Comparison of ENCODE assay signal across 18 cellular contexts in the genomic region with DNA sequence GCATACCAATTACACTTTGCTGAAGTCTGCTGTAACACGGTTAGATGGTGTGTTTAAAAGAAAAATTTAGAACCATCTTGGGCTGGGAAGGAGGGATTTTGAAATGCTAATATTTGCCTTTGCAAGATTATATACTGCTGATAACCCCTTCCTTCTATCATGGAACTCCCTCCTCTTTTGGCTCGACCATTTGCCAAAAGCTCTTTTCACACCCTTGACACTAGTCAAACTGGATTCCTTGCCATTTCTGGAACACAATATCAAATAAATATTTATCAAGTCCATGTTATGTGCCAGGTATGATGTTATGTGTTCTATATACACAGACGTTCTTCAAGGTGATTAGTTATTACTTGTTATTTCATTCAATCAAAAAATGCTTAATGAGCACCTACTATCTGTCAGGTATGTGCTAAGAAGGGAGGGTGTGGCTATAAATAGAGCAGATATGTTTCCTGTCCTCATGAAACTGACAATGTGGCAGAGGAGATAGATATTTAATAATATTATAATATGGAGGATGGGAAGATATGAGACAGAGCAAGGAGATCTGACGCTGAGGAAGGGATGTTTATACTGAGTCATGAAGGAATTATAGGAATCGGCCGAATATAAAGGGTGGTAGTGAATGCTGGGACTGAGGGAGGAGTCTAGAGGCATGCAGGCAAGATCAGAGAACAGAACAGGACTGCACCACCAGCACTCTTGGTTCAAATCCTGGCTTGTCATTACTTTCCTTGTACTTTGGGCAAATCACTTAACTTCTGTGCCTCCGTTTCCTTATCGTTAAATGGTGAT. TPM values are rescaled to one million over a fixed set of nuclear protein-coding genes. Genes with fewer than 3 reads are reported as not detected.
A peak's percentile ranks its signal among the peaks of the same experiment; 100 is the strongest.
DNase-seq lines count a peak whose midpoint lies in the region; ATAC-seq and TF ChIP-seq lines count a peak whose summit lies in the region.
"Had no signal": no experiment of that assay in that cellular context is flagged by ENCODE, and none has a peak within 500 bp of the region (broad histone marks: within the 10 kb centered on the region; RNA-seq: fewer than 3 reads in every experiment).

No MANE protein-coding gene starts in this region.

- H2BK20ac ChIP-seq in IMR-90 (ENCODE audit: low read depth, low read length): peak overlapping the region; percentile 72

- peaks cover 22% of the 10 kb centered on the region for H3K9me1 ChIP-seq in IMR-90 (ENCODE audit: insufficient read depth, low read length)

- peak overlapping the region; percentile 72 for H4K91ac ChIP-seq in IMR-90 (ENCODE audit: insufficient read depth, low read depth, low read length)

- H3K14ac ChIP-seq in IMR-90 (replicated peaks; ENCODE audit: low read depth, low read length): peak overlapping the region; percentile 73

- no peaks in the 10 kb centered on the region for H4K20me1 ChIP-seq in IMR-90 (ENCODE audit: insufficient read depth, low read length)

- TF ChIP-seq RAD21 in IMR-90 (IDR thresholded peaks at IDR 0.05; ENCODE audit: low read length): no peak

- H3K9me3 ChIP-seq in IMR-90 (ENCODE audit: control insufficient read depth, insufficient read depth, low read length): no peaks in the 10 kb centered on the region
- no peaks in the 10 kb centered on the region for H3K9me3 ChIP-seq in left lung

- H2AK9ac ChIP-seq in IMR-90 (replicated peaks; ENCODE audit: low read depth, low read length, poor library complexity): no peak overlapping the region

- H2BK5ac ChIP-seq in IMR-90 (ENCODE audit: low read depth, low read length, poor library complexity, severe bottlenecking): peak overlapping the region; percentile 91

- intact Hi-C loops in IMR-90 (cut with micrococcal nuclease) (no loop called here), left lung (cut with DNase I) (no loop called here)

- H2BK120ac ChIP-seq in IMR-90 (ENCODE audit: low read depth, low read length): peak overlapping the region; percentile 82

- peak overlapping the region; percentile 72 for H4K5ac ChIP-seq in IMR-90 (ENCODE audit: low read depth, low read length)

- peak overlapping the region; percentile 72 for H2AFZ ChIP-seq in IMR-90 (replicated peaks; ENCODE audit: low read length, poor library complexity)

- H4K8ac ChIP-seq in IMR-90 (ENCODE audit: low read depth in 2 of 2, low read length in 2 of 2): peak overlapping the region; percentile 61 to 92

- peak overlapping the region; percentile 65; the same call in 1 of the 2 replicates for H3K4ac ChIP-seq in IMR-90 (ENCODE audit: low read depth, low read length)

- BruUV-seq in IMR-90 (replicated peaks; lab: Mats Ljungman, UMichigan): no TSS peak

- H3K23ac ChIP-seq in IMR-90 (ENCODE audit: low read depth, low read length): peak overlapping the region; percentile 40; the same call in 1 of the 2 replicates

- peak; percentile 97 for ATAC-seq in IMR-90 (ENCODE audit: low read depth)
- peak; percentile 49 for ATAC-seq in left lung
- ATAC-seq in HG02852 (IDR thresholded peaks at IDR 0.05; ENCODE audit: unreplicated experiment): no peak
- ATAC-seq: GM23338, Panc1, Right ventricle myocardium inferior had no signal

- H3K27me3 ChIP-seq in IMR-90 (ENCODE audit: control insufficient read depth, insufficient read depth, low read length) (no peaks in the 10 kb centered on the region), left lung (no peaks in the 10 kb centered on the region)

- peak overlapping the region; percentile 77 for H2BK15ac ChIP-seq in IMR-90 (ENCODE audit: low read depth, low read length)

- CTCF ChIA-PET in IMR-90 (lab: Yijun Ruan, JAX): interaction anchor here (0.6 kb wide), 1 partner anchor 40 kb away, joined by 3 read pairs; no protein-coding TSS in a partner anchor

- H3K56ac ChIP-seq in IMR-90 (ENCODE audit: extremely low read depth, insufficient read depth, low read length): 0 out of 2 replicates have a peak overlapping the region, but pooled peaks have one; percentile 5

- no peak for TF ChIP-seq POLR2A in IMR-90 (IDR thresholded peaks at IDR 0.05; ENCODE audit: low read depth, low read length)

- WGBS in IMR-90 (ENCODE audit: extremely low coverage in 2 of 2, insufficient read length in 1 of 2), 2 experiments: 6% methylated on average over 3 of the region's 8 CpGs; no CpG with 5 or more reads in 1 of the 2 experiments

- dilution Hi-C loops in IMR-90 (cut with HindIII; ENCODE audit: low sequenced_read_pairs, unreplicated experiment): no loop called here

- no peak overlapping the region for H3K4me3 ChIP-seq in IMR-90 (ENCODE audit: insufficient read depth, low read depth, low read length)
- no peak overlapping the region for H3K4me3 ChIP-seq in epithelial cell of esophagus (ENCODE audit: low read length)
- no peak overlapping the region for H3K4me3 ChIP-seq in left lung
- H3K4me3 ChIP-seq: GM23338, SK-N-MC had no signal

- DNase-seq in AG08396 (ENCODE audit: low spot score) (peak; percentile 33), IMR-90 (peak; percentile 88), epithelial cell of esophagus (ENCODE audit: low read depth) (peak; percentile 41), left lung (no peak), kidney glomerular epithelial cell (lab: John Stamatoyannopoulos, UW) (no peak)
- no peak for DNase-seq in activated T-cell treated with anti-CD3 and anti-CD28 coated beads, Interleukin-2, amount 50 U/mL, for 48 hours
- DNase-seq: Calu3; CD4-positive, alpha-beta T cell; GDM1; NCI-H1436; NCI-H446 treated with DMSO at 0.1 percent for 48 hours; NCI-H748 treated with DMSO at 0.1 percent for 48 hours had no signal

- in situ Hi-C loops in IMR-90 (cut with MboI; ENCODE audit: low sequenced_read_pairs): no loop called here

- no peak overlapping the region for H3K9ac ChIP-seq in IMR-90 (ENCODE audit: low read depth, low read length)

- H3K4me1 ChIP-seq in IMR-90 (ENCODE audit: control insufficient read depth, insufficient read depth, low read length): peaks cover 17% of the 10 kb centered on the region
- peaks cover 0 to 23% of the 10 kb centered on the region in 2 donors for H3K4me1 ChIP-seq in left lung

- peak overlapping the region; percentile 6; the same call in 1 of the 2 replicates for H3K27ac ChIP-seq in IMR-90 (ENCODE audit: insufficient read depth, low read length)
- H3K27ac ChIP-seq in left lung: no peak overlapping the region
- H3K27ac ChIP-seq: SK-N-MC had no signal

- no peak overlapping the region; the same call in 1 of the 2 replicates for H2AK5ac ChIP-seq in IMR-90 (ENCODE audit: low read depth, low read length)

- no peaks in the 10 kb centered on the region for H3K79me1 ChIP-seq in IMR-90 (ENCODE audit: low read depth in 1 of 2, low read length in 2 of 2)

- H3K36me3 ChIP-seq in IMR-90 (ENCODE audit: control insufficient read depth, insufficient read depth, low read length) (no peaks in the 10 kb centered on the region), left lung (no peaks in the 10 kb centered on the region)

- peak overlapping the region; percentile 48 for H3K4me2 ChIP-seq in IMR-90 (ENCODE audit: low read depth, low read length)
- H3K4me2 ChIP-seq: GM23338 had no signal

- H3K18ac ChIP-seq in IMR-90 (ENCODE audit: low read depth, low read length): peak overlapping the region; percentile 75

- POLR2A ChIA-PET in IMR-90 (lab: Charles Lee; ENCODE audit: unreplicated experiment): no interaction called here

- TF ChIP-seq CTCF in IMR-90 (conservative IDR thresholded peaks at IDR 0.05; ENCODE audit: low read depth, low read length) (no peak), epithelial cell of esophagus (IDR thresholded peaks at IDR 0.05; ENCODE audit: insufficient read depth, low read depth, low read length, missing control alignments) (no peak), left lung (IDR thresholded peaks at IDR 0.05) (no peak)

TF ChIP-seq in IMR-90, 13 proteins besides CTCF, POLR2A, EP300 and RAD21 (continues in another document):
- TF ChIP-seq MXI1 (IDR thresholded peaks at IDR 0.05; ENCODE audit: borderline replicate concordance, low read depth, low read length): no peak
- TF ChIP-seq MAZ (IDR thresholded peaks at IDR 0.05; ENCODE audit: borderline replicate concordance, low read depth, low read length): no peak
- TF ChIP-seq, protein P1, sequence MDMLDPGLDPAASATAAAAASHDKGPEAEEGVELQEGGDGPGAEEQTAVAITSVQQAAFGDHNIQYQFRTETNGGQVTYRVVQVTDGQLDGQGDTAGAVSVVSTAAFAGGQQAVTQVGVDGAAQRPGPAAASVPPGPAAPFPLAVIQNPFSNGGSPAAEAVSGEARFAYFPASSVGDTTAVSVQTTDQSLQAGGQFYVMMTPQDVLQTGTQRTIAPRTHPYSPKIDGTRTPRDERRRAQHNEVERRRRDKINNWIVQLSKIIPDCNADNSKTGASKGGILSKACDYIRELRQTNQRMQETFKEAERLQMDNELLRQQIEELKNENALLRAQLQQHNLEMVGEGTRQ (IDR thresholded peaks at IDR 0.05; ENCODE audit: low read depth, low read length): no peak
- TF ChIP-seq BHLHE40 (IDR thresholded peaks at IDR 0.05; ENCODE audit: low read depth, low read length): no peak
- no peak for TF ChIP-seq MAFK (IDR thresholded peaks at IDR 0.05; ENCODE audit: low read depth, low read length)
- TF ChIP-seq RFX5 (IDR thresholded peaks at IDR 0.05; ENCODE audit: low read depth, low read length): no peak
- TF ChIP-seq, protein P2, sequence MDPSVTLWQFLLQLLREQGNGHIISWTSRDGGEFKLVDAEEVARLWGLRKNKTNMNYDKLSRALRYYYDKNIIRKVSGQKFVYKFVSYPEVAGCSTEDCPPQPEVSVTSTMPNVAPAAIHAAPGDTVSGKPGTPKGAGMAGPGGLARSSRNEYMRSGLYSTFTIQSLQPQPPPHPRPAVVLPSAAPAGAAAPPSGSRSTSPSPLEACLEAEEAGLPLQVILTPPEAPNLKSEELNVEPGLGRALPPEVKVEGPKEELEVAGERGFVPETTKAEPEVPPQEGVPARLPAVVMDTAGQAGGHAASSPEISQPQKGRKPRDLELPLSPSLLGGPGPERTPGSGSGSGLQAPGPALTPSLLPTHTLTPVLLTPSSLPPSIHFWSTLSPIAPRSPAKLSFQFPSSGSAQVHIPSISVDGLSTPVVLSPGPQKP (IDR thresholded peaks at IDR 0.05; ENCODE audit: borderline replicate concordance, low read depth, low read length): no peak
- no peak for TF ChIP-seq SMC3 (IDR thresholded peaks at IDR 0.05; ENCODE audit: low read depth, low read length)
- TF ChIP-seq NFE2L2 (IDR thresholded peaks at IDR 0.05; ENCODE audit: low read depth, low read length): no peak
- TF ChIP-seq RCOR1 (IDR thresholded peaks at IDR 0.05; ENCODE audit: insufficient replicate concordance, low read length): no peak
- TF ChIP-seq CEBPB (IDR thresholded peaks at IDR 0.05; ENCODE audit: low read depth, low read length): no peak

RNA-seq across cellular contexts. Expression of a gene that starts 16.1 kb away (rescaled TPM):
- total RNA-seq in IMR-90 (2012; rRNA removed) (25.1 and 25.3 TPM in 2 replicates), left lung (10 to 100 TPM; 33.3 to 34.2 TPM)
- 10.8 and 11.8 TPM in 2 replicates for polyA plus RNA-seq in IMR-90 (2012; rRNA removed)
- 2.6 and 4.2 TPM in 2 replicates for polyA plus RNA-seq in IMR-90 (2012; cell fraction: cytosol; rRNA removed)
- 0.82 and 6.8 TPM in 2 replicates for polyA plus RNA-seq in IMR-90 (2012; cell fraction: nucleus; rRNA removed; ENCODE audit: low replicate concordance)

RNA-seq across cellular contexts. Expression of a gene that starts 56.9 kb away (rescaled TPM):
- total RNA-seq in IMR-90 (2012; rRNA removed): not detected in 2 replicates
- not detected in 2 replicates for polyA plus RNA-seq in IMR-90 (2012; rRNA removed)
- polyA plus RNA-seq in IMR-90 (2012; cell fraction: cytosol; rRNA removed): 0.03 TPM in 1 of 2 replicates, not detected in the other
- polyA plus RNA-seq in IMR-90 (2012; cell fraction: nucleus; rRNA removed; ENCODE audit: low replicate concordance): not detected in 2 replicates
- not detected for total RNA-seq in left lung
- total RNA-seq: A673; Calu3; CD4-positive, alpha-beta T cell; GM23338 had no signal
- polyA plus RNA-seq: GM23338 had no signal

Comparison
In these comparisons a context has a peak if more than half of its experiments do, and no peak if none do; other contexts are left out.
1. DNase-seq: peak in AG08396 (single experiment), IMR-90 (single experiment) and epithelial cell of esophagus (single experiment); none in left lung (0 of 2), kidney glomerular epithelial cell (single experiment) and activated T-cell treated with anti-CD3 and anti-CD28 coated beads, Interleukin-2, amount 50 U/mL, for 48 hours (0 of 2).